Comparison of ENCODE assay signal across 29 cellular contexts in the genomic region with DNA sequence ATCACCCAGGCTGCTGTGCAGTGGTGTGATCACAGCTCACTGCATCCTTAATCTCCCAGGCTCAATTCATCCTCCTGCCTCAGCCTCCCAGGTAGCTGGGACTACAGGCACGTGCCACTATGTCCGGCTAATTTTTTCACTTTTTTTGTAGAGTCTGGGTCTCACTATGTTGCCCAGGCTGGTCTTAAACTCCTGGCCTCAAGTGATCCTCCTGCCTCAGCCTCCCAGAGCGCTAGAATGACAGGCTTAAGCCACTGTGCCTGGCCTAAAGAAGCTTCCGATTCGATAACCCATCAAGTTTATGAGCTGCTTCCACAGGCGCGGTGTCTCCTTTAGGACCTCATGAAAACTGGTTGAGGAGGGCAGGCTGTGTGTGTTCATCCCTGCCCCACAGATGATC.
"Had no signal": no experiment of that assay in that cellular context is flagged by ENCODE, and none has a peak within 500 bp of the region (broad histone marks: within the 10 kb centered on the region; RNA-seq: fewer than 3 reads in every experiment).

No MANE protein-coding gene starts in this region.

- H3K36me3 ChIP-seq: ascending aorta, cardiac muscle cell had no signal

- H3K27me3 ChIP-seq: ascending aorta, cardiac muscle cell had no signal

- H3K4me2 ChIP-seq: PC-9 had no signal

- ATAC-seq: activated CD8-positive, alpha-beta T cell treated with anti-CD3 and anti-CD28 coated beads for 36 hours had no signal

- H3K27ac ChIP-seq: cardiac muscle cell, PC-9, VCaP had no signal

- H2AFZ ChIP-seq: PC-9 had no signal

- FAIRE-seq: RCC 7860 had no signal

- H3K9me3 ChIP-seq: ascending aorta had no signal

- DNase-seq: activated CD4-positive, alpha-beta T cell treated with anti-CD3 and anti-CD28 coated beads, Interleukin-2, amount 10 ng/mL, durations not matched to agents 24 days and 14 days; activated CD4-positive, alpha-beta T cell treated with anti-CD3 and anti-CD28 coated beads, Interleukin-2, amount 50 U/mL, for 4 hours; activated CD8-positive, alpha-beta T cell treated with anti-CD3 and anti-CD28 coated beads for 36 hours; activated gamma-delta T cell; activated naive CD4-positive, alpha-beta T cell treated with Interleukin-2 at 50 U/mL for 16 hours; activated naive CD8-positive, alpha-beta T cell treated with anti-CD3 and anti-CD28 coated beads, Interleukin-2, amount 10 ng/mL, durations not matched to agents 7 days and 5 days; activated T-cell treated with anti-CD3 and anti-CD28 coated beads, Interleukin-2, amount 50 U/mL, for 24 hours; amygdala; MM.1S; MV-4-11; NCI-H1092; NCI-H1436 treated with DMSO at 0.1 percent for 48 hours; NCI-H1694 treated with DMSO at 0.1 percent for 48 hours; NCI-H2029; NCI-H2107; NCI-H2171; NCI-H510A; NCI-H748 treated with DMSO at 0.1 percent for 48 hours; NK-92 treated with Interleukin-12 subunit alpha and Interleukin-12 subunit beta, amount 100 ng/mL, for 24 hours; PC-9; Right ventricle myocardium superior; SW 1271; T-helper 1 cell; T-helper 2 cell; T-helper 9 cell had no signal

- H3K4me3 ChIP-seq: ascending aorta, cardiac muscle cell, PC-9 had no signal
